Comparison of ENCODE assay signal across 17 cellular contexts in genomic region chr12:115794659-115795081, GRCh38.
A peak's percentile ranks its signal among the peaks of the same experiment; 100 is the strongest.
DNase-seq lines count a peak whose midpoint lies in the region; ATAC-seq and TF ChIP-seq lines count a peak whose summit lies in the region.
"Had no signal": no experiment of that assay in that cellular context is flagged by ENCODE, and none has a peak within 500 bp of the region (broad histone marks: within the 10 kb centered on the region; RNA-seq: fewer than 3 reads in every experiment).

No MANE protein-coding gene starts in this region.

- POLR2A ChIA-PET in T-cell (lab: Charles Lee), result no interaction called here

- H3K79me2 ChIP-seq in DND-41 (ENCODE audit: insufficient read depth, low read length) (no peaks in the 10 kb centered on the region), OCI-LY3 (ENCODE audit: low read length) (no peaks in the 10 kb centered on the region)

- H3K36me3 ChIP-seq in DND-41 (ENCODE audit: insufficient read depth, low read length), result no peaks in the 10 kb centered on the region
- no peaks in the 10 kb centered on the region for H3K36me3 ChIP-seq in OCI-LY3 (replicated peaks; ENCODE audit: low read depth, low read length)
- no peaks in the 10 kb centered on the region for H3K36me3 ChIP-seq in mucosa of descending colon (ENCODE audit: low read depth)
- H3K36me3 ChIP-seq: stomach had no signal

- no peaks in the 10 kb centered on the region for H3K4me1 Mint-ChIP-seq in T-cell
- H3K4me1 Mint-ChIP-seq: activated B cell treated with CpG ODN at 0.5 μM for 24 hours had no signal

- H4K20me1 ChIP-seq in DND-41 (ENCODE audit: insufficient read depth, low read length) (no peaks in the 10 kb centered on the region), OCI-LY3 (ENCODE audit: insufficient read depth, low read length) (no peaks in the 10 kb centered on the region)

- H3K4me2 ChIP-seq in DND-41 (ENCODE audit: insufficient read depth, low read length) (no peak overlapping the region), OCI-LY3 (ENCODE audit: low read length) (no peak overlapping the region)
- H3K4me2 ChIP-seq: smooth muscle cell had no signal

- no peak overlapping the region for H3K27ac Mint-ChIP-seq in T-cell
- H3K27ac Mint-ChIP-seq: activated B cell treated with CpG ODN at 0.5 μM for 24 hours had no signal

- H3K4me3 Mint-ChIP-seq in T-cell, result no peak overlapping the region
- H3K4me3 Mint-ChIP-seq: activated B cell treated with CpG ODN at 0.5 μM for 24 hours had no signal

- H3K9ac ChIP-seq in DND-41 (ENCODE audit: low read depth, low read length) (no peak overlapping the region), OCI-LY3 (ENCODE audit: low read length) (no peak overlapping the region)

- H3K27me3 ChIP-seq in DND-41 (ENCODE audit: insufficient read depth, low read length, poor library complexity) (no peaks in the 10 kb centered on the region), OCI-LY3 (ENCODE audit: low read depth, low read length) (peaks cover 15% of the 10 kb centered on the region; the same call in 1 of the 2 replicates)

- ATAC-seq in DND-41 (ENCODE audit: insufficient read depth, low read depth) (no peak), mucosa of descending colon (peak; percentile 97), T-cell (replicated peaks in 1 of 4) (no peak), HG02852 (IDR thresholded peaks at IDR 0.05; ENCODE audit: unreplicated experiment) (no peak), GM19328 (IDR thresholded peaks at IDR 0.05; ENCODE audit: unreplicated experiment) (no peak)

- no peaks in the 10 kb centered on the region for H3K36me3 Mint-ChIP-seq in T-cell

- intact Hi-C loops in mucosa of descending colon (cut with DNase I, micrococcal nuclease), result no loop called here

- H2AFZ ChIP-seq in DND-41 (ENCODE audit: low read depth, low read length) (no peak overlapping the region), OCI-LY3 (ENCODE audit: low read depth, low read length) (no peak overlapping the region)

- H3K9me3 ChIP-seq in DND-41 (ENCODE audit: insufficient read depth, low read length, severe bottlenecking) (no peaks in the 10 kb centered on the region), OCI-LY3 (ENCODE audit: insufficient read depth, low read length) (no peaks in the 10 kb centered on the region), mucosa of descending colon (no peaks in the 10 kb centered on the region)
- H3K9me3 ChIP-seq: stomach had no signal

- H3K9me3 Mint-ChIP-seq in T-cell, result peaks cover 0 to 10% (median 0%) of the 10 kb centered on the region in 3 donors
- H3K9me3 Mint-ChIP-seq: activated B cell treated with CpG ODN at 0.5 μM for 24 hours had no signal

- H3K4me1 ChIP-seq in DND-41 (ENCODE audit: insufficient read depth, low read length) (no peaks in the 10 kb centered on the region), OCI-LY3 (ENCODE audit: low read length) (no peaks in the 10 kb centered on the region), mucosa of descending colon (ENCODE audit: low read depth) (no peaks in the 10 kb centered on the region)
- H3K4me1 ChIP-seq: stomach had no signal

- no peak for DNase-seq in DND-41
- peak; percentile 15 for DNase-seq in LNCaP clone FGC (ENCODE audit: low read depth)
- peak in 1 of 3 donors; percentile 64 for DNase-seq in mucosa of descending colon
- no peak for DNase-seq in T-cell
- DNase-seq: activated B cell treated with CpG ODN at 0.5 μM for 24 hours, activated gamma-delta T cell treated with Interleukin-2 at 50 U/mL for 16 hours, C1 segment of cervical spinal cord, kidney, MM.1S, NCI-H226, stomach, SW 1271 had no signal

- TF ChIP-seq CTCF in DND-41 (IDR thresholded peaks at IDR 0.05; ENCODE audit: borderline replicate concordance, extremely low read depth, low read length, poor library complexity, severe bottlenecking) (peak; percentile 18), LNCaP clone FGC (IDR thresholded peaks at IDR 0.05; ENCODE audit: control insufficient read depth, extremely low read depth, insufficient read depth) (peak; percentile 46), OCI-LY3 (IDR thresholded peaks at IDR 0.05; ENCODE audit: low read depth, low read length) (peak; percentile 27), mucosa of descending colon (IDR thresholded peaks at IDR 0.05) (no peak)

- H3K27me3 Mint-ChIP-seq in T-cell, result peaks cover 11 to 22% of the 10 kb centered on the region in 2 donors

- H3K27ac ChIP-seq in DND-41 (ENCODE audit: low read length) (no peak overlapping the region), OCI-LY3 (ENCODE audit: low read length) (no peak overlapping the region)
- H3K27ac ChIP-seq: coronary artery, stomach had no signal

- CTCF ChIA-PET in T-cell (lab: Charles Lee), result no interaction called here

- no peak overlapping the region for H3K4me3 ChIP-seq in DND-41 (ENCODE audit: low read depth in 1 of 2, low read length in 2 of 2)
- H3K4me3 ChIP-seq in LNCaP clone FGC (ENCODE audit: low read depth, low read length), result no peak overlapping the region
- no peak overlapping the region for H3K4me3 ChIP-seq in OCI-LY3 (ENCODE audit: low read length)
- H3K4me3 ChIP-seq in mucosa of descending colon, result no peak overlapping the region
- H3K4me3 ChIP-seq: coronary artery, smooth muscle cell, stomach had no signal
